ENCODE assay signal across 19 cellular contexts in genomic region chr15:40936234-40936708, GRCh38. TPM values are rescaled to one million over a fixed set of nuclear protein-coding genes. Genes with fewer than 3 reads are reported as not detected.
"Had no signal": no experiment of that assay in that cellular context is flagged by ENCODE, and none has a peak within 500 bp of the region (broad histone marks: within the 10 kb centered on the region; RNA-seq: fewer than 3 reads in every experiment).

No MANE protein-coding gene starts in this region.

- H3K4me3 Mint-ChIP-seq: activated CD8-positive, alpha-beta memory T cell treated with anti-CD3 and anti-CD28 coated beads, Interleukin-2, amount 10 ng/mL, durations not matched to agents 7 days and 5 days; activated CD8-positive, alpha-beta T cell treated with anti-CD3 and anti-CD28 coated beads for 36 hours; activated naive CD8-positive, alpha-beta T cell treated with anti-CD3 and anti-CD28 coated beads, Interleukin-2, amount 50 U/mL, for 24 hours; activated T-helper 1 cell treated with anti-CD3 and anti-CD28 coated beads, Interleukin-12 subunit alpha, Interleukin-12 subunit beta, Interleukin-2, Interleukin-4 antibody, amounts not matched to agents 30 ng/mL and 10 ng/mL and 1 ng/mL, durations not matched to agents 14 hours and 24 hours and 36 hours; naive B cell; T-helper 17 cell had no signal

- H3K36me3 Mint-ChIP-seq: activated CD8-positive, alpha-beta memory T cell treated with anti-CD3 and anti-CD28 coated beads, Interleukin-2, amount 10 ng/mL, durations not matched to agents 7 days and 5 days; naive B cell had no signal

- H3K27ac Mint-ChIP-seq: activated CD8-positive, alpha-beta memory T cell treated with anti-CD3 and anti-CD28 coated beads, Interleukin-2, amount 10 ng/mL, durations not matched to agents 7 days and 5 days; activated CD8-positive, alpha-beta T cell treated with anti-CD3 and anti-CD28 coated beads for 36 hours; activated naive CD8-positive, alpha-beta T cell treated with anti-CD3 and anti-CD28 coated beads, Interleukin-2, amount 50 U/mL, for 24 hours; activated T-helper 1 cell treated with anti-CD3 and anti-CD28 coated beads, Interleukin-12 subunit alpha, Interleukin-12 subunit beta, Interleukin-2, Interleukin-4 antibody, amounts not matched to agents 30 ng/mL and 10 ng/mL and 1 ng/mL, durations not matched to agents 14 hours and 24 hours and 36 hours; T-helper 17 cell had no signal

- H3K9me3 Mint-ChIP-seq: activated CD8-positive, alpha-beta T cell treated with anti-CD3 and anti-CD28 coated beads for 36 hours; activated naive CD8-positive, alpha-beta T cell treated with anti-CD3 and anti-CD28 coated beads, Interleukin-2, amount 50 U/mL, for 24 hours; activated T-helper 1 cell treated with anti-CD3 and anti-CD28 coated beads, Interleukin-12 subunit alpha, Interleukin-12 subunit beta, Interleukin-2, Interleukin-4 antibody, amounts not matched to agents 30 ng/mL and 10 ng/mL and 1 ng/mL, durations not matched to agents 14 hours and 24 hours and 36 hours; naive B cell; neural crest cell had no signal

- H3K4me3 ChIP-seq: tibial artery, vagina had no signal

- H3K36me3 ChIP-seq: tibial artery, vagina had no signal

- H3K27ac ChIP-seq: vagina had no signal

- ATAC-seq: activated CD8-positive, alpha-beta memory T cell treated with anti-CD3 and anti-CD28 coated beads, Interleukin-2, amount 10 ng/mL, durations not matched to agents 7 days and 5 days; activated CD8-positive, alpha-beta T cell treated with anti-CD3 and anti-CD28 coated beads for 36 hours; activated naive CD8-positive, alpha-beta T cell treated with anti-CD3 and anti-CD28 coated beads, Interleukin-2, amount 50 U/mL, for 24 hours; stimulated activated naive CD8-positive, alpha-beta T cell treated with anti-CD3 and anti-CD28 coated beads, Interleukin-15, Interleukin-2, amounts not matched to agents 100 U/mL and 50 U/mL, for 24 hours; T-helper 17 cell had no signal

- DNase-seq: activated CD4-positive, alpha-beta T cell treated with anti-CD3 and anti-CD28 coated beads for 48 hours; activated CD4-positive, CD25-positive, alpha-beta regulatory T cell; activated CD8-positive, alpha-beta memory T cell treated with anti-CD3 and anti-CD28 coated beads, Interleukin-2, amount 10 ng/mL, durations not matched to agents 7 days and 5 days; activated CD8-positive, alpha-beta T cell treated with anti-CD3 and anti-CD28 coated beads for 36 hours; activated gamma-delta T cell; activated naive CD4-positive, alpha-beta T cell treated with anti-CD3 and anti-CD28 coated beads, Interleukin-2, amount 50 U/mL, for 16 hours; activated naive CD8-positive, alpha-beta T cell treated with anti-CD3 and anti-CD28 coated beads, Interleukin-2, amount 50 U/mL, for 24 hours; cortex of kidney; kidney; naive B cell; stimulated activated CD4-positive, alpha-beta T cell treated with anti-CD3 and anti-CD28 coated beads, Interleukin-4, amount 100 ng/mL, for 4 hours; stimulated activated naive CD8-positive, alpha-beta T cell treated with anti-CD3 and anti-CD28 coated beads, Interleukin-15, Interleukin-2, amounts not matched to agents 100 U/mL and 50 U/mL, for 24 hours; substantia nigra; SW 1271; T-helper 17 cell; tibial artery had no signal

- H3K9me3 ChIP-seq: tibial artery, vagina had no signal

RNA-seq across cellular contexts. Expression of gene DLL4, which starts 7.1 kb away (rescaled TPM):
- total RNA-seq: activated CD8-positive, alpha-beta T cell treated with anti-CD3 and anti-CD28 coated beads for 36 hours; T-helper 17 cell had no signal
